ENCODE assay signal across 11 cellular contexts in the genomic region with DNA sequence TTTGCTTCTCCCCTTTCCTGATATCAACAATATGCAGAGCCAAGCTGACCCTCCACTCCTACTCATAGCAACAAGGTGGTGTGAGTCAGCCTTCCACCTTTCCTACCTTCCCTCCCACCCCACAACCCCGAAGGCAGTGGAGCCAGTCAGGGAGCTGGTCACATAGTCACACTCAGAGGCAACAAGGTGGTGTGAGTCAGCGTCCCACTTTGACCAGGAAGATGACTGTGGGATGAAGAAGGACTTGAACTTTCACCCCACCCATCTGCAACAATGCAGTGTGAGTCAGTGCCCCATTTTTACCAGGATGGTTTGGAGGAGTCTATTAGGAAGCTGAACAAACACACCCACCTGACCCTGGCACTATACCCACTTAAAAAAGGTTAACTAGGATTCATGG. TPM values are rescaled to one million over a fixed set of nuclear protein-coding genes. Genes with fewer than 3 reads are reported as not detected.
A peak's percentile ranks its signal among the peaks of the same experiment; 100 is the strongest.
DNase-seq lines count a peak whose midpoint lies in the region; ATAC-seq, FAIRE-seq and TF ChIP-seq lines count a peak whose summit lies in the region.
"Had no signal": no experiment of that assay in that cellular context is flagged by ENCODE, and none has a peak within 500 bp of the region (broad histone marks: within the 10 kb centered on the region; RNA-seq: fewer than 3 reads in every experiment).

No MANE protein-coding gene starts in this region.

- H3K36me3 ChIP-seq in adrenal gland (replicated peaks in 1 of 2) (no peaks in the 10 kb centered on the region), kidney epithelial cell (ENCODE audit: control insufficient read depth, insufficient read depth, low read length) (no peaks in the 10 kb centered on the region)
- H3K36me3 ChIP-seq: SJCRH30 had no signal

- TF ChIP-seq POLR2A in H54 (IDR thresholded peaks at IDR 0.05; ENCODE audit: low read depth, low read length) = no peak
- no peak for TF ChIP-seq POLR2A in adrenal gland (IDR thresholded peaks at IDR 0.05)

- no peak for ATAC-seq in HG03139 (IDR thresholded peaks at IDR 0.05; ENCODE audit: unreplicated experiment)

- H3K4me1 ChIP-seq in adrenal gland (replicated peaks in 1 of 2) = no peaks in the 10 kb centered on the region
- H3K4me1 ChIP-seq: SJCRH30 had no signal

- H3K27me3 ChIP-seq in adrenal gland (no peaks in the 10 kb centered on the region), kidney epithelial cell (ENCODE audit: control insufficient read depth, insufficient read depth, low read length) (no peaks in the 10 kb centered on the region)
- H3K27me3 ChIP-seq: BLaER1 treated with 17β-estradiol and CSF1 and Interleukin-3, amounts not matched to agents 10 nM and 100 nM; SJCRH30 had no signal

- no peaks in the 10 kb centered on the region for H3K9me3 ChIP-seq in adrenal gland (replicated peaks in 1 of 3)
- H3K9me3 ChIP-seq: SJCRH30 had no signal

- peak; percentile 100 for FAIRE-seq in H54 (lab: Jason Lieb, UNC)

- H3K27ac ChIP-seq in adrenal gland = no peak overlapping the region
- H3K27ac ChIP-seq: BLaER1 treated with 17β-estradiol and CSF1 and Interleukin-3, amounts not matched to agents 10 nM and 100 nM; SJCRH30 had no signal

- intact Hi-C loops in adrenal gland (cut with DNase I) = no loop called here

- WGBS in adrenal gland, 4 donors = 36 to 70% (median 61%) methylated on average over 2 of the region's 2 CpGs

- DNase-seq in A172 (ENCODE audit: low spot score) (peak; percentile 96), H54 (ENCODE audit: insufficient read length, low spot score) (peak; percentile 100), adrenal gland (peak in 4 of 7 donors; percentile 17 to 50 (median 38)), kidney epithelial cell (ENCODE audit: low read depth) (peak; percentile 91), medulla oblongata (ENCODE audit: extremely low spot score) (no peak), ureter (ENCODE audit: low spot score) (no peak), activated gamma-delta T cell treated with Interleukin-2 at 50 U/mL for 16 hours (no peak)
- DNase-seq: retina, SJCRH30 had no signal

- H3K4me3 ChIP-seq in adrenal gland (no peak overlapping the region), kidney epithelial cell (ENCODE audit: low read depth, low read length) (no peak overlapping the region)
- H3K4me3 ChIP-seq: BLaER1 treated with 17β-estradiol and CSF1 and Interleukin-3, amounts not matched to agents 10 nM and 100 nM; SJCRH30 had no signal

- TF ChIP-seq CTCF in adrenal gland (IDR thresholded peaks at IDR 0.05) (no peak), kidney epithelial cell (IDR thresholded peaks at IDR 0.05; ENCODE audit: insufficient read depth, low read length, poor library complexity, severe bottlenecking) (no peak)

RNA-seq across cellular contexts. Expression of a gene that starts 30.1 kb away (rescaled TPM):
- 6.9 and 12.5 TPM in 2 replicates for total RNA-seq in A172 (2014; rRNA removed; shearing (Covaris generic))
- total RNA-seq in adrenal gland (10 to 100 TPM in 1 of 8 donors, 1 to 10 TPM in 6, under 1 TPM in 1; 0.60 to 20.3 (median 6.0) TPM), kidney epithelial cell (2.1 and 3.9 TPM in 2 replicates), ureter (10.6 TPM)
- polyA plus RNA-seq in adrenal gland = 1 to 10 TPM; 1.2 to 4.4 (median 2.8) TPM

RNA-seq across cellular contexts. Expression of a gene that starts 44.2 kb away (rescaled TPM):
- not detected in 2 replicates for total RNA-seq in A172 (2014; rRNA removed; shearing (Covaris generic))
- total RNA-seq in adrenal gland = not detected
- not detected for polyA plus RNA-seq in adrenal gland
- not detected in 2 replicates for total RNA-seq in kidney epithelial cell
- total RNA-seq in ureter = not detected

Comparison
In these comparisons a context has a peak if more than half of its experiments do, and no peak if none do; other contexts are left out.
1. DNase-seq: peak in A172 (single experiment), H54 (single experiment), adrenal gland (4 of 7) and kidney epithelial cell (single experiment); none in medulla oblongata (single experiment), ureter (single experiment) and activated gamma-delta T cell treated with Interleukin-2 at 50 U/mL for 16 hours (single experiment).